Comparison of ENCODE assay signal across 17 cellular contexts in genomic region chr13:71169125-71169524, GRCh38.
DNase-seq lines count a peak whose midpoint lies in the region; ATAC-seq lines count a peak whose summit lies in the region.
"Had no signal": no experiment of that assay in that cellular context is flagged by ENCODE, and none has a peak within 500 bp of the region (broad histone marks: within the 10 kb centered on the region; RNA-seq: fewer than 3 reads in every experiment).

No MANE protein-coding gene starts in this region.

- ATAC-seq in GM19397 (IDR thresholded peaks at IDR 0.05; ENCODE audit: unreplicated experiment), result no peak
- ATAC-seq: GM12878; Right ventricle myocardium inferior; stimulated activated memory B cell treated with anti-CD40 and anti-IgM and Interleukin-4, amounts not matched to agents 10 μg/mL and 1 μg/mL and 100 μg/mL, for 72 hours had no signal

- peak; percentile 22 for DNase-seq in DMS153 (lab: John Stamatoyannopoulos, UW)
- DNase-seq in NCI-H1694 (lab: John Stamatoyannopoulos, UW), result peak; percentile 66
- DNase-seq in NCI-H69 (lab: John Stamatoyannopoulos, UW), result peak; percentile 92
- peak; percentile 81 for DNase-seq in left kidney (ENCODE audit: low read depth, low spot score)
- no peak for DNase-seq in activated T-cell treated with anti-CD3 and anti-CD28 coated beads, Interleukin-2, amount 50 U/mL, for 1 hour
- DNase-seq in HK-2 (ENCODE audit: unreplicated experiment), result no peak
- no peak for DNase-seq in stimulated activated CD4-positive, alpha-beta T cell treated with anti-CD3 and anti-CD28 coated beads, Interleukin-15, amount 100 ng/mL, for 24 hours
- DNase-seq: activated CD4-positive, alpha-beta T cell treated with anti-CD3 and anti-CD28 coated beads, Interleukin-2, amount 10 ng/mL, durations not matched to agents 7 days and 5 days; head of caudate nucleus; left ventricle myocardium inferior; NCI-H510A treated with DMSO at 0.1 percent for 48 hours; nephron progenitor cell; OCI-M1 had no signal

Comparison
In these comparisons a context has a peak if more than half of its experiments do, and no peak if none do; other contexts are left out.
1. DNase-seq: peak in DMS153 (single experiment), NCI-H1694 (single experiment), NCI-H69 (single experiment) and left kidney (single experiment); none in activated T-cell treated with anti-CD3 and anti-CD28 coated beads, Interleukin-2, amount 50 U/mL, for 1 hour (single experiment), HK-2 (single experiment) and stimulated activated CD4-positive, alpha-beta T cell treated with anti-CD3 and anti-CD28 coated beads, Interleukin-15, amount 100 ng/mL, for 24 hours (single experiment).